Comparison of ENCODE assay signal across 8 cellular contexts in genomic region chr6:26659360-26660095, GRCh38. TPM values are rescaled to one million over a fixed set of nuclear protein-coding genes. Genes with fewer than 3 reads are reported as not detected.
DNase-seq lines count a peak whose midpoint lies in the region; ATAC-seq, FAIRE-seq and TF ChIP-seq lines count a peak whose summit lies in the region.
"Not testable (repeated sequence)": the region's sequence is repeated elsewhere in the genome, so short reads cannot be mapped to it uniquely, and the experiment has no call there.

Gene ZNF322 (minus strand): TSS chr6:26659746. CDS start chr6:26638553, 21,193 bp downstream.

- intact Hi-C loops in psoas muscle (cut with DNase I) = not testable (repeated sequence)

- not testable (repeated sequence) for TF ChIP-seq CTCF in right atrium auricular region (IDR thresholded peaks at IDR 0.05); psoas muscle (IDR thresholded peaks at IDR 0.05)

- ATAC-seq in HG02885 (IDR thresholded peaks at IDR 0.05; ENCODE audit: poor library complexity, unreplicated experiment) (peak; percentile 99), psoas muscle (peak; percentile 100)

- TF ChIP-seq POLR2A in GM15510 (IDR thresholded peaks at IDR 0.05; ENCODE audit: borderline replicate concordance, extremely low read depth, insufficient read length) = peak; percentile 59

- H3K9me3 ChIP-seq in right atrium auricular region, psoas muscle: not testable (repeated sequence)

- peak within 1 kb of the TSS; percentile 67 to 75 for H3K4me3 ChIP-seq in right atrium auricular region
- H3K4me3 ChIP-seq in psoas muscle = peak within 1 kb of the TSS; percentile 85

- DNase-seq in NCI-H1694 treated with DMSO at 0.1 percent for 48 hours (lab: John Stamatoyannopoulos, UW) (peak; percentile 79), T-helper 2 cell (peak; percentile 72 to 92 (median 78)), anterior cingulate cortex (lab: John Stamatoyannopoulos, UW) (peak; percentile 70 to 97 (median 94)), right atrium auricular region (ENCODE audit: low spot score) (peak; percentile 97), psoas muscle (peak; percentile 95 to 97), urothelium cell line (ENCODE audit: low spot score) (peak; percentile 96)

- FAIRE-seq in urothelium cell line (lab: Jason Lieb, UNC) = not testable (repeated sequence)

- H3K27ac ChIP-seq in right atrium auricular region = peak within 1 kb of the TSS; percentile 83 to 89
- peak within 1 kb of the TSS; percentile 85 for H3K27ac ChIP-seq in psoas muscle

- not testable (repeated sequence) for H3K27me3 ChIP-seq in right atrium auricular region; psoas muscle (ENCODE audit: insufficient read depth in 3 of 3, low read length in 2 of 3)

- H3K4me1 ChIP-seq in right atrium auricular region (peaks cover 0 to 24% of the 10 kb centered on the region in 2 donors), psoas muscle (peaks cover 15% of the 10 kb centered on the region)

- not testable (repeated sequence) for H3K36me3 ChIP-seq in right atrium auricular region
- H3K36me3 ChIP-seq in psoas muscle (ENCODE audit: insufficient read depth in 1 of 2, low read depth in 1 of 2) = peaks cover 0 to 36% of the 10 kb centered on the region in 2 donors

- 0 to 12% (median 1%) methylated on average over 38 to 48 of the region's 50 CpGs for WGBS in psoas muscle, 3 donors

RNA-seq across cellular contexts. Expression of gene ZNF322, which starts in this region (rescaled TPM):
- total RNA-seq in right atrium auricular region (1 to 10 TPM; 7.5 to 7.8 TPM), psoas muscle (10 to 100 TPM in 3 of 4 donors, 1 to 10 TPM in 1; 9.0 to 13.6 (median 10.3) TPM)
- polyA plus RNA-seq in psoas muscle = 1 to 10 TPM; 4.2 to 8.2 (median 4.5) TPM

Comparison
In these comparisons a context has a peak if more than half of its experiments do, and no peak if none do; other contexts are left out.
1. Peak in every context shown above with its lines: DNase-seq, ATAC-seq, H3K4me3 ChIP-seq and H3K27ac ChIP-seq.